ENCODE assay signal across 8 cellular contexts in the genomic region with DNA sequence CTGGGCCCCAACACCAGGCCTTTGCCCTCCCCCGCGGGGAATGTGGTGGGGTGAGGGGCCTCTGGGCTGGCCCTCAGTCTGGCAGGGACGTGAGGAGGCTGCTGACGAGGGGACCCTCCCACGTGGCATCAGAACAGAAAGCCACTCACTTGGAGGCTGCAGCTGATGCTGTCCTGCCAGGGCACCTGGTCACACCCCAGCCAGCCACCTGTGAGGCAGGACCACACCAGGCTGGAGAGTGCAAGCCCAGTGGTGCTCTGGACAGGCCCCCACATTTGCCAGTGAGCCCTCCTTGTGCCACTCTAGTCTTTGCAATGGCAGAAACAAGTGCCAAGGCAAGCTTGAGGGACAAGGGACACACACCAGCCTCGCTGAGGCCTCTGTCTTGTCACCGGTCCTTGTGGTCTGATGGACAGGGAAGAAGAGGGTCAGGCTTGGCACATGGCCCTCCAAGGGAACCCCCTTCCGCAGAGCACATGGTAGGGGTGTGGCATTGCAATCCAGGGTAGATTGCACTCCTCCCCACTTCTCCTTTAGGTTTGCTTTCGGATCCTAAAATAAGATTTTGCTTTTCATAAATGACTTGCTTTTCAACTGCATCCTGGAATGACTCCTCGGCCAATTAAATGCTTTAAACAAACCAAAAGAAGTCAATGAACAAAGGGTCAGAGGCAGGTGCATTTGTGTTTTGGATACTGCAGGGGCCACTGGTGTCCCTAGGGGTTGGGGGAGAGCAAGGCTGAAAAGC. TPM values are rescaled to one million over a fixed set of nuclear protein-coding genes. Genes with fewer than 3 reads are reported as not detected.
A peak's percentile ranks its signal among the peaks of the same experiment; 100 is the strongest.
DNase-seq lines count a peak whose midpoint lies in the region; ATAC-seq and TF ChIP-seq lines count a peak whose summit lies in the region.

No MANE protein-coding gene starts in this region.

- H3K27me3 Mint-ChIP-seq in activated naive CD4-positive, alpha-beta T cell treated with anti-CD3 and anti-CD28 coated beads for 36 hours (ENCODE audit: low read depth), result no peaks in the 10 kb centered on the region
- H3K27me3 Mint-ChIP-seq in nephron progenitor cell (ENCODE audit: low read depth, poor library complexity), result peaks cover 8% of the 10 kb centered on the region

- H3K36me3 ChIP-seq in spleen, result peaks cover 0 to 12% (median 6%) of the 10 kb centered on the region in 6 donors

- POLR2A ChIA-PET in RWPE1 (lab: Yijun Ruan, JAX; ENCODE audit: low non-redundant PET), result no interaction called here

- 40 to 52% (median 42%) methylated on average over 10 of the region's 10 CpGs for WGBS in spleen, 5 donors

- CTCF ChIA-PET in activated naive CD4-positive, alpha-beta T cell treated with anti-CD3 and anti-CD28 coated beads for 36 hours (lab: Charles Lee), result interaction anchor here (1.2 kb wide), 1 partner anchor 8 kb away, joined by 4 read pairs; no protein-coding TSS in a partner anchor
- CTCF ChIA-PET in RWPE1 (lab: Yijun Ruan, JAX), result no interaction called here

- H3K27ac ChIP-seq in RWPE1 (peak overlapping the region; percentile 73), spleen (peak overlapping the region in 7 of 8 donors; percentile 15 to 81 (median 74))

- intact Hi-C loops in activated naive CD4-positive, alpha-beta T cell treated with anti-CD3 and anti-CD28 coated beads for 36 hours (cut with micrococcal nuclease), result no loop called here
- intact Hi-C loops in spleen (cut with DNase I; ENCODE audit: low total_unique reads), result loop anchor here (10.0 kb wide), 1 partner anchor 51 kb away; the partner anchor contains the start of gene CCDC88C

- no peak overlapping the region for H3K4me3 ChIP-seq in spleen

- peaks cover 43 to 100% (median 84%) of the 10 kb centered on the region in 6 donors for H3K4me1 ChIP-seq in spleen

- no peak for DNase-seq in activated naive CD4-positive, alpha-beta T cell treated with anti-CD3 and anti-CD28 coated beads for 36 hours
- DNase-seq in activated naive CD4-positive, alpha-beta T cell (lab: John Stamatoyannopoulos, UW), result no peak
- DNase-seq in RWPE1 (ENCODE audit: low spot score), result no peak
- peak; percentile 82 for DNase-seq in spleen
- no peak for DNase-seq in NK-92 (lab: John Stamatoyannopoulos, UW; ENCODE audit: unreplicated experiment)
- no peak for DNase-seq in central memory CD4-positive, alpha-beta T cell
- DNase-seq in nephron progenitor cell, result no peak

- H3K4me3 Mint-ChIP-seq in activated naive CD4-positive, alpha-beta T cell treated with anti-CD3 and anti-CD28 coated beads for 36 hours, result no peak overlapping the region
- no peak overlapping the region for H3K4me3 Mint-ChIP-seq in nephron progenitor cell

- TF ChIP-seq CTCF in RWPE1 (conservative IDR thresholded peaks at IDR 0.05; ENCODE audit: low read depth) (no peak), spleen (IDR thresholded peaks at IDR 0.05 in 8 of 11, conservative IDR thresholded peaks at IDR 0.05 in 3 of 11) (no peak), nephron progenitor cell (IDR thresholded peaks at IDR 0.05) (no peak)

- ATAC-seq in HG02884 (IDR thresholded peaks at IDR 0.05; ENCODE audit: unreplicated experiment), result peak; percentile 46

- peaks cover 82% of the 10 kb centered on the region for H3K4me1 Mint-ChIP-seq in activated naive CD4-positive, alpha-beta T cell treated with anti-CD3 and anti-CD28 coated beads for 36 hours (ENCODE audit: low read depth)
- peaks cover 60% of the 10 kb centered on the region for H3K4me1 Mint-ChIP-seq in nephron progenitor cell

- TF ChIP-seq POLR2A in spleen (IDR thresholded peaks at IDR 0.05), result no peak

- no peaks in the 10 kb centered on the region for H3K9me3 Mint-ChIP-seq in activated naive CD4-positive, alpha-beta T cell treated with anti-CD3 and anti-CD28 coated beads for 36 hours
- no peaks in the 10 kb centered on the region for H3K9me3 Mint-ChIP-seq in nephron progenitor cell

- H3K27ac Mint-ChIP-seq in activated naive CD4-positive, alpha-beta T cell treated with anti-CD3 and anti-CD28 coated beads for 36 hours, result peak overlapping the region; percentile 41
- no peak overlapping the region for H3K27ac Mint-ChIP-seq in nephron progenitor cell

- H3K27me3 ChIP-seq in spleen (replicated peaks in 1 of 7), result no peaks in the 10 kb centered on the region

- peaks cover 4% of the 10 kb centered on the region for H3K36me3 Mint-ChIP-seq in activated naive CD4-positive, alpha-beta T cell treated with anti-CD3 and anti-CD28 coated beads for 36 hours (ENCODE audit: low read depth)
- peaks cover 5% of the 10 kb centered on the region for H3K36me3 Mint-ChIP-seq in nephron progenitor cell (ENCODE audit: low read depth)

- H3K9me3 ChIP-seq in spleen, result no peaks in the 10 kb centered on the region

RNA-seq across cellular contexts. Expression of gene CCDC88C, which starts 53.7 kb away (rescaled TPM):
- total RNA-seq in activated naive CD4-positive, alpha-beta T cell treated with anti-CD3 and anti-CD28 coated beads for 36 hours, result 10 to 100 TPM; 76.0 to 83.3 TPM
- 100 to 1,000 TPM in 6 of 7 donors, 10 to 100 TPM in 1; 96.4 to 136 (median 107) TPM for total RNA-seq in spleen
- polyA plus RNA-seq in spleen, result 10 to 100 TPM; 23.2 to 38.4 (median 29.8) TPM
